1 cellular context compared by ENCODE assay signal in the genomic region with DNA sequence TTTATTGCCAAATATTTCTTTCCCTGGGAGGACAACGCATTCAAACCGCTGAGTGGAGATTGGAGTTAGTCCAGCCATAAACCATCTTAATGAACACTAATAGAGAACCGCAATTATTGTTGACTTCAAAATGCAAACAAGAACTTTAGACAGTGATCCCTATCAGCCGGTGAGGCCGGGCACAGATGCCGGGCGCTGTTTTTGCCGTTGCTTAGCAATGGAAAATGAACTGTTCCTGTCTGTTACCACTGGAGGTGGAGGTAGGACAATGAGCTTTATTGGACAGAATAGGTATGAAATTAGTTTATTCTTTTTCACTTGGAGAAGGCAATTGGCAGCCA.
A peak's percentile ranks its signal among the peaks of the same experiment; 100 is the strongest.
TF ChIP-seq lines count a peak whose summit lies in the region.

No MANE protein-coding gene starts in this region.

TF ChIP-seq in SK-N-SH, 30 proteins besides CTCF, POLR2A, EP300 and RAD21 (continued from another document):
- TF ChIP-seq REST (IDR thresholded peaks at IDR 0.05; ENCODE audit: low read depth, low read length) (no peak), SMC3 (IDR thresholded peaks at IDR 0.05; ENCODE audit: low read depth, low read length) (peak; percentile 8; the same call in 1 of the 2 replicates), POLR2AphosphoS5 (IDR thresholded peaks at IDR 0.05; ENCODE audit: low read depth, low read length) (no peak), RCOR1 (IDR thresholded peaks at IDR 0.05; ENCODE audit: low read length) (0 out of 2 replicates have a peak, but pooled peaks have one; percentile 19), MXI1 (IDR thresholded peaks at IDR 0.05; ENCODE audit: low read depth, low read length) (no peak; the same call in 1 of the 2 replicates), GABPA (IDR thresholded peaks at IDR 0.05; ENCODE audit: low read depth) (no peak), YY1 (IDR thresholded peaks at IDR 0.05; ENCODE audit: low read depth) (no peak), CHD2 (IDR thresholded peaks at IDR 0.05; ENCODE audit: low read length, partially characterized antibody) (no peak), JUND (IDR thresholded peaks at IDR 0.05) (no peak), NRF1 (IDR thresholded peaks at IDR 0.05; ENCODE audit: low read depth, low read length) (no peak), GATA2 (CRISPR knock-in tag; IDR thresholded peaks at IDR 0.05) (peak; percentile 43; the same call in 1 of the 2 replicates), TEAD4 (IDR thresholded peaks at IDR 0.05; ENCODE audit: borderline replicate concordance, insufficient read depth) (no peak), RXRA (IDR thresholded peaks at IDR 0.05; ENCODE audit: borderline replicate concordance, low read depth) (no peak)
- TF ChIP-seq, protein P1, sequence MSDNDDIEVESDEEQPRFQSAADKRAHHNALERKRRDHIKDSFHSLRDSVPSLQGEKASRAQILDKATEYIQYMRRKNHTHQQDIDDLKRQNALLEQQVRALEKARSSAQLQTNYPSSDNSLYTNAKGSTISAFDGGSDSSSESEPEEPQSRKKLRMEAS (IDR thresholded peaks at IDR 0.05; ENCODE audit: low read depth): no peak
